ENCODE assay signal across 12 cellular contexts in the genomic region with DNA sequence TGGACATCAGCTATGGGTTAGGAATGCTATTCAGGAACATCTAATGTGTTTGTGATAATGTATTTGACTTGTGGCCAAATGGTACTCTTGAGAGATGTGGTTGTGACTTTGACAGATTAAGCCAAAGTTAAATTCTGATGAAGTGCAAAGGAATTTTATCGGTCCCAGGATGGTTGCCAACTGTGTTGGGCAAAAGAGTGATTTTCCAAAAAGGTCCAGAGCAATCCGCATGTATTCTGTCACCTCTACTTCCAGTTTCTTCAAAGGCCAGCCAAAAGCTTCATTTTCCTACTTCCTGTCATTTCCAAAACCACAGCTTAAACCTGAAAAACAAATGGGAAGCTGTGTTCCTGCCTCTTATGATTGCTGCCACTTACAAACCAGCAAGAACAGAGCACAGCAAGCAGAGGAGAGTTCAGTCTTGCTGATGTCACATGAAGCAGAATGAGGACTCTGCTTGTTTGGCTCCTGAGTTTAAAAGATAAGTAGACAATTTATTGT. TPM values are rescaled to one million over a fixed set of nuclear protein-coding genes. Genes with fewer than 3 reads are reported as not detected.
DNase-seq lines count a peak whose midpoint lies in the region; ATAC-seq lines count a peak whose summit lies in the region.
"Had no signal": no experiment of that assay in that cellular context is flagged by ENCODE, and none has a peak within 500 bp of the region (broad histone marks: within the 10 kb centered on the region; RNA-seq: fewer than 3 reads in every experiment).

No MANE protein-coding gene starts in this region.

- H3K27me3 ChIP-seq in BLaER1 treated with 17β-estradiol and CSF1 and Interleukin-3, amounts not matched to agents 10 nM and 100 nM: no peaks in the 10 kb centered on the region

- H3K27ac Mint-ChIP-seq in central memory CD8-positive, alpha-beta T cell (ENCODE audit: low read depth): peak overlapping the region; percentile 46

- H3K4me1 Mint-ChIP-seq in central memory CD8-positive, alpha-beta T cell: peaks cover 12% of the 10 kb centered on the region

- H4K20me1 ChIP-seq in BLaER1 treated with 17β-estradiol and CSF1 and Interleukin-3, amounts not matched to agents 10 nM and 100 nM: no peaks in the 10 kb centered on the region

- H3K4me3 ChIP-seq in BLaER1 treated with 17β-estradiol and CSF1 and Interleukin-3, amounts not matched to agents 10 nM and 100 nM: peak overlapping the region in 9 of 10 experiments; percentile 21 to 63 (median 57); a peak in 15 of 20 replicates
- H3K4me3 ChIP-seq in mesodermal cell (ENCODE audit: extremely low read depth, insufficient read depth, low read length, poor library complexity, severe bottlenecking): no peak overlapping the region

- H3K27me3 Mint-ChIP-seq in central memory CD8-positive, alpha-beta T cell: no peaks in the 10 kb centered on the region

- H3K9me3 Mint-ChIP-seq in central memory CD8-positive, alpha-beta T cell: no peaks in the 10 kb centered on the region

- H3K4me1 ChIP-seq in BLaER1 treated with 17β-estradiol and CSF1 and Interleukin-3, amounts not matched to agents 10 nM and 100 nM: peaks cover 48 to 96% (median 89%) of the 10 kb centered on the region in 10 experiments
- H3K4me1 ChIP-seq in mesodermal cell (ENCODE audit: control insufficient read depth, insufficient read depth, low read length, poor library complexity, severe bottlenecking): peaks cover 6% of the 10 kb centered on the region

- H3K4me2 ChIP-seq in BLaER1 treated with 17β-estradiol and CSF1 and Interleukin-3, amounts not matched to agents 10 nM and 100 nM: peak overlapping the region; percentile 67 to 97 (median 85)

- H3K36me3 Mint-ChIP-seq in central memory CD8-positive, alpha-beta T cell (ENCODE audit: insufficient read depth): peaks cover 1% of the 10 kb centered on the region

- H3K27ac ChIP-seq in BLaER1 treated with 17β-estradiol and CSF1 and Interleukin-3, amounts not matched to agents 10 nM and 100 nM: peak overlapping the region in 10 of 11 experiments; percentile 53 to 95 (median 88); a peak in 19 of 22 replicates
- H3K27ac ChIP-seq in mesodermal cell (ENCODE audit: low read depth, low read length, severe bottlenecking): peak overlapping the region; percentile 0

- ATAC-seq in central memory CD8-positive, alpha-beta T cell (replicated peaks; ENCODE audit: extremely low read depth, poor library complexity, severe bottlenecking): no peak

- no peak overlapping the region for H3K4me3 Mint-ChIP-seq in central memory CD8-positive, alpha-beta T cell

- 86 to 94% methylated on average over 2 of the region's 2 CpGs for WGBS in mesodermal cell (ENCODE audit: insufficient coverage in 2 of 2), 2 experiments

- peaks cover 0 to 18% (median 0%) of the 10 kb centered on the region in 11 experiments; a peak in 3 of 22 replicates for H3K36me3 ChIP-seq in BLaER1 treated with 17β-estradiol and CSF1 and Interleukin-3, amounts not matched to agents 10 nM and 100 nM
- H3K36me3 ChIP-seq in mesodermal cell (ENCODE audit: control insufficient read depth, insufficient read depth, low read length): no peaks in the 10 kb centered on the region

- in situ Hi-C loops in KBM-7 (cut with MboI; ENCODE audit: low pct_unique_long_range_greater_than_20kb, low sequenced_read_pairs): no loop called here

- H3K9ac ChIP-seq in BLaER1 treated with 17β-estradiol and CSF1 and Interleukin-3, amounts not matched to agents 10 nM and 100 nM: peak overlapping the region in 10 of 11 experiments; percentile 48 to 81 (median 76); a peak in 18 of 22 replicates

- peaks cover 0 to 19% (median 16%) of the 10 kb centered on the region in 11 experiments; a peak in 13 of 22 replicates for H3K9me3 ChIP-seq in BLaER1 treated with 17β-estradiol and CSF1 and Interleukin-3, amounts not matched to agents 10 nM and 100 nM (replicated peaks in 1 of 11)
- H3K9me3 ChIP-seq in mesodermal cell (ENCODE audit: control insufficient read depth, low read length): no peaks in the 10 kb centered on the region

- peak; percentile 54 for DNase-seq in KBM-7
- no peak for DNase-seq in central memory CD8-positive, alpha-beta T cell (ENCODE audit: low spot score in 2 of 2)
- no peak for DNase-seq in activated effector memory CD4-positive, alpha-beta T cell treated with Interleukin-2 at 50 U/mL for 16 hours
- no peak for DNase-seq in OCI-M2 (lab: John Stamatoyannopoulos, UW; ENCODE audit: unreplicated experiment)
- DNase-seq in activated CD8-positive, alpha-beta memory T cell treated with anti-CD3 and anti-CD28 coated beads for 24 hours: no peak
- no peak for DNase-seq in NCI-H510A (lab: John Stamatoyannopoulos, UW)
- DNase-seq: DMS153; effector CD4-positive, alpha-beta T cell; kidney; NCI-H524 had no signal

RNA-seq across cellular contexts. Expression of gene MARCHF3, which starts 59.8 kb away (rescaled TPM):
- polyA plus RNA-seq in mesodermal cell (2013, experiment 1 of 2): 12.5 TPM
- 16.2 TPM for polyA plus RNA-seq in mesodermal cell (2013, experiment 2 of 2)
